Comparison of ENCODE assay signal across 10 cellular contexts in the genomic region with DNA sequence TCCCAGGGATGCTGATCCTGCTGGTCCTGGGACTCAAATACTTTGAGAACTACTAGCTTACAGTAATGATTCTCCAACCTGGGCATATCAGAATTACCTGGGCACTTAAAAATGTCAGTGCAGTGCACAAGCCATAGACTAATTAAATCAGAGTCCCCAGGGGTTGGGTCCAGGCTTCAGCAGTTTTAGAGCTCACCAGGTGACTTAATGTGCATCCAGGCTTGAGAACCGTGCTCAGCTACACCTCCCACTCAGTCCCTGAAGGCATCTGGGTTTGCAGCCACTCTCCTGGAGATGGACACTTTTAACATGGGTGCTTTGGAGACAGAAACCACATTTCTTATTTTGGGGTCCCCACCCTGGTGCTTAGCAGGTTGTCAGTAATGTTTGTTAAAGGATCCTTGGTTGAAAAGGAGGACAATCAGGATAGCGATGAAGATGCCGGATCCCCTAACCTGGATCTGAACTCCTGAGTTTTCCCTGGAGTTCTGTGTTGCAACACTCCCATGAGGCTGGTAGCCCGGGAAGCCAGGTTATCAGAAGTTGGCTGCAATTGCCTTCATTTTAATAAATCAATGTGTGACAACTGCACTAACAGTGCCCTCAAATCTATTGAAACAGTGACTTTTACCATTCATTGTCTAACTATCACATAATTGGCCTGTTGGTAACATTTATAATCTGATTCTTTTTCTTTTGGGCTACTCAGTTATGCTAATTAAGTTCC. TPM values are rescaled to one million over a fixed set of nuclear protein-coding genes. Genes with fewer than 3 reads are reported as not detected.
DNase-seq lines count a peak whose midpoint lies in the region; ATAC-seq and TF ChIP-seq lines count a peak whose summit lies in the region.
"Had no signal": no experiment of that assay in that cellular context is flagged by ENCODE, and none has a peak within 500 bp of the region (broad histone marks: within the 10 kb centered on the region; RNA-seq: fewer than 3 reads in every experiment).

No MANE protein-coding gene starts in this region.

- H4K20me1 ChIP-seq in neural progenitor cell (ENCODE audit: low read depth) = no peaks in the 10 kb centered on the region
- H4K20me1 ChIP-seq: BLaER1 had no signal

- H3K4me3 ChIP-seq in Peyer's patch (no peak overlapping the region), neural progenitor cell (no peak overlapping the region)
- H3K4me3 ChIP-seq: BLaER1 had no signal

- H3K36me3 ChIP-seq in Peyer's patch = no peaks in the 10 kb centered on the region
- H3K36me3 ChIP-seq in neural progenitor cell = no peaks in the 10 kb centered on the region
- H3K36me3 ChIP-seq: BLaER1 had no signal

- H3K27ac Mint-ChIP-seq in natural killer cell treated with Interleukin-12 subunit alpha and Interleukin-12 subunit beta and Interleukin-15 and Interleukin-18, amount 100 ng/mL, for 72 hours = peak overlapping the region in 1 of 2 donors; percentile 75
- H3K27ac Mint-ChIP-seq in natural killer cell (no peak overlapping the region), type B pancreatic cell (peak overlapping the region; percentile 14), neural progenitor cell (no peak overlapping the region)

- H3K27me3 Mint-ChIP-seq in natural killer cell treated with Interleukin-12 subunit alpha and Interleukin-12 subunit beta and Interleukin-15 and Interleukin-18, amount 100 ng/mL, for 72 hours = peaks cover 0 to 3% of the 10 kb centered on the region in 2 donors
- H3K27me3 Mint-ChIP-seq in natural killer cell (ENCODE audit: low read depth in 2 of 2) (peaks cover 0 to 18% of the 10 kb centered on the region in 2 donors), type B pancreatic cell (peaks cover 4% of the 10 kb centered on the region), neural progenitor cell (ENCODE audit: insufficient read depth, low read depth) (no peaks in the 10 kb centered on the region)

- H3K9ac ChIP-seq in neural progenitor cell = no peak overlapping the region
- H3K9ac ChIP-seq: BLaER1 had no signal

- H3K4me1 ChIP-seq in Peyer's patch (peaks cover 0 to 11% (median 1%) of the 10 kb centered on the region in 4 donors), neural progenitor cell (peaks cover 23% of the 10 kb centered on the region)
- H3K4me1 ChIP-seq: BLaER1 had no signal

- no peaks in the 10 kb centered on the region for H3K79me2 ChIP-seq in neural progenitor cell (ENCODE audit: low read depth)

- ATAC-seq in natural killer cell treated with Interleukin-12 subunit alpha and Interleukin-12 subunit beta and Interleukin-15 and Interleukin-18, amount 100 ng/mL, for 72 hours = no peak
- ATAC-seq in natural killer cell (no peak), HG02973 (IDR thresholded peaks at IDR 0.05; ENCODE audit: unreplicated experiment) (peak; percentile 27)
- ATAC-seq: Right ventricle myocardium inferior had no signal

- intact Hi-C loops in natural killer cell (cut with micrococcal nuclease) = no loop called here

- H2AFZ ChIP-seq in neural progenitor cell (replicated peaks) = no peak overlapping the region

- H3K27me3 ChIP-seq in Peyer's patch (no peaks in the 10 kb centered on the region), neural progenitor cell (no peaks in the 10 kb centered on the region)
- H3K27me3 ChIP-seq: BLaER1 had no signal

- TF ChIP-seq POLR2A in Peyer's patch (IDR thresholded peaks at IDR 0.05) = no peak

- no peaks in the 10 kb centered on the region for H3K36me3 Mint-ChIP-seq in natural killer cell treated with Interleukin-12 subunit alpha and Interleukin-12 subunit beta and Interleukin-15 and Interleukin-18, amount 100 ng/mL, for 72 hours
- H3K36me3 Mint-ChIP-seq in natural killer cell = no peaks in the 10 kb centered on the region
- H3K36me3 Mint-ChIP-seq in type B pancreatic cell = no peaks in the 10 kb centered on the region
- no peaks in the 10 kb centered on the region for H3K36me3 Mint-ChIP-seq in neural progenitor cell

- peak overlapping the region; percentile 67 for H3K4me3 Mint-ChIP-seq in natural killer cell treated with Interleukin-12 subunit alpha and Interleukin-12 subunit beta and Interleukin-15 and Interleukin-18, amount 100 ng/mL, for 72 hours
- H3K4me3 Mint-ChIP-seq in natural killer cell (no peak overlapping the region), type B pancreatic cell (no peak overlapping the region), neural progenitor cell (no peak overlapping the region)

- H3K9me3 Mint-ChIP-seq in natural killer cell treated with Interleukin-12 subunit alpha and Interleukin-12 subunit beta and Interleukin-15 and Interleukin-18, amount 100 ng/mL, for 72 hours = no peaks in the 10 kb centered on the region
- H3K9me3 Mint-ChIP-seq in natural killer cell = no peaks in the 10 kb centered on the region
- no peaks in the 10 kb centered on the region for H3K9me3 Mint-ChIP-seq in type B pancreatic cell
- H3K9me3 Mint-ChIP-seq in neural progenitor cell = no peaks in the 10 kb centered on the region

- H3K9me3 ChIP-seq in Peyer's patch (no peaks in the 10 kb centered on the region), neural progenitor cell (ENCODE audit: low read depth) (no peaks in the 10 kb centered on the region)
- H3K9me3 ChIP-seq: BLaER1 had no signal

- TF ChIP-seq CTCF in natural killer cell (IDR thresholded peaks at IDR 0.05) = no peak
- TF ChIP-seq CTCF in Peyer's patch (IDR thresholded peaks at IDR 0.05) = no peak
- TF ChIP-seq CTCF in type B pancreatic cell (conservative IDR thresholded peaks at IDR 0.05) = no peak
- TF ChIP-seq CTCF in neural progenitor cell (IDR thresholded peaks at IDR 0.05) = no peak

- H3K27ac ChIP-seq in Peyer's patch = peak overlapping the region in 2 of 4 donors; percentile 15 to 65
- H3K27ac ChIP-seq in neural progenitor cell = no peak overlapping the region
- H3K27ac ChIP-seq: BLaER1 had no signal

- peaks cover 5% of the 10 kb centered on the region for H3F3A ChIP-seq in neural progenitor cell (ENCODE audit: low read depth)

- H3K4me2 ChIP-seq in neural progenitor cell = no peak overlapping the region
- H3K4me2 ChIP-seq: BLaER1 had no signal

- no peak for DNase-seq in natural killer cell treated with Interleukin-12 subunit alpha and Interleukin-12 subunit beta and Interleukin-15 and Interleukin-18, amount 100 ng/mL, for 72 hours (ENCODE audit: low spot score)
- DNase-seq in natural killer cell (no peak), Peyer's patch (peak in 2 of 3 donors; percentile 59 to 61), type B pancreatic cell (ENCODE audit: extremely low spot score, unreplicated experiment) (no peak), NCI-H345 (lab: John Stamatoyannopoulos, UW) (no peak), neural progenitor cell (ENCODE audit: low spot score) (no peak), NCI-H187 treated with DMSO at 0.1 percent for 48 hours (lab: John Stamatoyannopoulos, UW) (no peak)

- H3K4me1 Mint-ChIP-seq in natural killer cell treated with Interleukin-12 subunit alpha and Interleukin-12 subunit beta and Interleukin-15 and Interleukin-18, amount 100 ng/mL, for 72 hours (ENCODE audit: low read depth in 2 of 2) = peaks cover 7 to 34% of the 10 kb centered on the region in 2 donors
- H3K4me1 Mint-ChIP-seq in natural killer cell (no peaks in the 10 kb centered on the region), type B pancreatic cell (ENCODE audit: unreplicated experiment) (peaks cover 19% of the 10 kb centered on the region), neural progenitor cell (peaks cover 28% of the 10 kb centered on the region)

RNA-seq across cellular contexts. Expression of a gene that starts 48.1 kb away (rescaled TPM):
- total RNA-seq in natural killer cell treated with Interleukin-12 subunit alpha and Interleukin-12 subunit beta and Interleukin-15 and Interleukin-18, amount 100 ng/mL, for 72 hours = not detected
- total RNA-seq in natural killer cell (not detected), Peyer's patch (not detected), type B pancreatic cell (ENCODE audit: low replicate concordance) (not detected in 2 replicates), neural progenitor cell (ENCODE audit: low replicate concordance) (not detected in 2 replicates)
- total RNA-seq: Right ventricle myocardium inferior had no signal

Comparison
In these comparisons a context has a peak if more than half of its experiments do, and no peak if none do; other contexts are left out.
1. DNase-seq: peak in Peyer's patch (2 of 3); none in natural killer cell treated with Interleukin-12 subunit alpha and Interleukin-12 subunit beta and Interleukin-15 and Interleukin-18, amount 100 ng/mL, for 72 hours (single experiment), natural killer cell (single experiment), type B pancreatic cell (single experiment), NCI-H345 (single experiment), neural progenitor cell (single experiment) and NCI-H187 treated with DMSO at 0.1 percent for 48 hours (single experiment).